ENCODE assay signal across 1 cellular context in the genomic region with DNA sequence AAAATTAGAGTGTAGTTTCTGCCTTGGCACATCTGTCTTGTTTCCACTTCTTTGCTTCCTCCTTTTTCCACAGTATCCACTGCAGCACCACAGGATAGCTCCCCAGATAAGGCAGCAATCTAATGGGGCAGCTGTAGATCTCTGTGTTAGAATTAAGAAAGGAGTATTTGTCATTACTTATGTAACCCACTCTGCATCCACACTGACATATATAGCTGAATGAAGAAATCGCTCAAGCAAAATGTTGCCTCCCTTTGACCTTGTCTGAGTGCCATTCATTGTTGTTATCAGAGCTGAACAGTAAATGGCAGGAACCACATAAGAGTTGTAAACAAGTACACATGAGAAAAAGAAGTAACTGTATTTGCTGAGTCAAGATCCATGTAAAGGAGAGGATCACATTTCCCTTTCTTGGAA.
TF ChIP-seq lines count a peak whose summit lies in the region.

No MANE protein-coding gene starts in this region.

TF ChIP-seq in HepG2, 621 proteins besides CTCF, POLR2A, EP300 and RAD21 (continued from another document):
- TF ChIP-seq, protein P1, sequence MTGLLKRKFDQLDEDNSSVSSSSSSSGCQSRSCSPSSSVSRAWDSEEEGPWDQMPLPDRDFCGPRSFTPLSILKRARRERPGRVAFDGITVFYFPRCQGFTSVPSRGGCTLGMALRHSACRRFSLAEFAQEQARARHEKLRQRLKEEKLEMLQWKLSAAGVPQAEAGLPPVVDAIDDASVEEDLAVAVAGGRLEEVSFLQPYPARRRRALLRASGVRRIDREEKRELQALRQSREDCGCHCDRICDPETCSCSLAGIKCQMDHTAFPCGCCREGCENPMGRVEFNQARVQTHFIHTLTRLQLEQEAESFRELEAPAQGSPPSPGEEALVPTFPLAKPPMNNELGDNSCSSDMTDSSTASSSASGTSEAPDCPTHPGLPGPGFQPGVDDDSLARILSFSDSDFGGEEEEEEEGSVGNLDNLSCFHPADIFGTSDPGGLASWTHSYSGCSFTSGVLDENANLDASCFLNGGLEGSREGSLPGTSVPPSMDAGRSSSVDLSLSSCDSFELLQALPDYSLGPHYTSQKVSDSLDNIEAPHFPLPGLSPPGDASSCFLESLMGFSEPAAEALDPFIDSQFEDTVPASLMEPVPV (CRISPR knock-in tag; IDR thresholded peaks at IDR 0.05), result no peak
- TF ChIP-seq THAP11 (CRISPR knock-in tag; IDR thresholded peaks at IDR 0.05), result no peak
